Comparison of ENCODE assay signal across 1 cellular context in genomic region chr2:205860146-205860545, GRCh38.
TF ChIP-seq lines count a peak whose summit lies in the region.

No MANE protein-coding gene starts in this region.

TF ChIP-seq in HepG2, 621 proteins besides CTCF, POLR2A, EP300 and RAD21:
- TF ChIP-seq NBN (conservative IDR thresholded peaks at IDR 0.05) (no peak), MNT (IDR thresholded peaks at IDR 0.05) (peak; percentile 66)
